In genomic region chr6:42704251-42704936, GRCh38 we compare ENCODE assay signal across 11 cellular contexts. TPM values are rescaled to one million over a fixed set of nuclear protein-coding genes. Genes with fewer than 3 reads are reported as not detected.
DNase-seq lines count a peak whose midpoint lies in the region; ATAC-seq, FAIRE-seq and TF ChIP-seq lines count a peak whose summit lies in the region.
"Had no signal": no experiment of that assay in that cellular context is flagged by ENCODE, and none has a peak within 500 bp of the region (broad histone marks: within the 10 kb centered on the region; RNA-seq: fewer than 3 reads in every experiment).

No MANE protein-coding gene starts in this region.

- peak overlapping the region; percentile 87 for H2AFZ ChIP-seq in HepG2 (ENCODE audit: low read length)

- POLR2A ChIA-PET in HepG2 (lab: Yijun Ruan, JAX) = interaction anchor here (1.2 to 1.5 kb wide), 4 partner anchors 12 to 78 kb away, joined by 4 to 5 read pairs (median 4); partner anchors contain the start of gene TBCC

- H3K27ac ChIP-seq in HepG2 (ENCODE audit: extremely low read length, insufficient read depth, low read length) (no peak overlapping the region), uterus (peak overlapping the region in 1 of 2 donors; percentile 23)

- TF ChIP-seq POLR2A in HepG2 (IDR thresholded peaks at IDR 0.05; ENCODE audit: insufficient read depth in 1 of 2, low read depth in 2 of 2, low read length in 2 of 2) = peak in 1 of 2 experiments; percentile 21; a peak in 1 of 4 replicates
- TF ChIP-seq POLR2A in uterus (IDR thresholded peaks at IDR 0.05) = no peak
- no peak for TF ChIP-seq POLR2A in erythroblast (IDR thresholded peaks at IDR 0.05; ENCODE audit: low read length)

- no peak for FAIRE-seq in HepG2 (lab: Jason Lieb, UNC)

- H3K79me2 ChIP-seq in HepG2 (ENCODE audit: insufficient read depth, low read length) = no peaks in the 10 kb centered on the region

- ATAC-seq in HepG2 (peak; percentile 67), HG02798 (IDR thresholded peaks at IDR 0.05; ENCODE audit: poor library complexity, unreplicated experiment) (no peak)

- H4K20me1 ChIP-seq in HepG2 (ENCODE audit: insufficient read depth, low read length) = no peaks in the 10 kb centered on the region

- H3K4me3 ChIP-seq in epithelial cell of esophagus (ENCODE audit: low read length) (no peak overlapping the region), HepG2 (replicated peaks in 1 of 3; ENCODE audit: insufficient read depth in 1 of 3, low read depth in 2 of 3, low read length in 3 of 3) (peak overlapping the region; percentile 47 to 70 (median 53)), uterus (peak overlapping the region; percentile 18 to 27)

- BruUV-seq in HepG2 (replicated peaks; lab: Mats Ljungman, UMichigan) = no TSS peak

- H3K4me1 ChIP-seq in HepG2 (ENCODE audit: insufficient read depth, low read length) = peaks cover 13% of the 10 kb centered on the region; the same call in 1 of the 2 replicates
- no peaks in the 10 kb centered on the region for H3K4me1 ChIP-seq in uterus

- intact Hi-C loops in HepG2 (cut with micrococcal nuclease; ENCODE audit: unreplicated experiment) = loop anchor here (1.0 kb wide), 1 partner anchor 37 kb away; no protein-coding TSS in a partner anchor
- intact Hi-C loops in uterus (cut with DNase I; ENCODE audit: low total_unique reads) = loop anchor here (10.0 kb wide), 1 partner anchor 820 kb away; no protein-coding TSS in a partner anchor

- TF ChIP-seq EP300 in HepG2 (IDR thresholded peaks at IDR 0.05; ENCODE audit: low read depth in 2 of 2, low read length in 2 of 2) (no peak), HepG2 (CRISPR knock-in tag; IDR thresholded peaks at IDR 0.05; ENCODE audit: borderline replicate concordance) (no peak)

- DNase-seq in DMS53 (lab: John Stamatoyannopoulos, UW) = peak; percentile 56
- no peak for DNase-seq in DMS53 treated with DMSO at 0.1 percent for 48 hours (lab: John Stamatoyannopoulos, UW; ENCODE audit: unreplicated experiment)
- DNase-seq in epithelial cell of esophagus (ENCODE audit: low read depth) = peak; percentile 9
- DNase-seq in HepG2 (ENCODE audit: low spot score) = peak; percentile 14
- peak; percentile 36 to 47 for DNase-seq in uterus
- no peak for DNase-seq in erythroblast (lab: John Stamatoyannopoulos, UW)
- no peak for DNase-seq in T-helper 2 cell
- DNase-seq: 8988T, DMS79 treated with DMSO at 0.1 percent for 48 hours had no signal

- in situ Hi-C loops in HepG2 (cut with HindIII; ENCODE audit: extremely low pct_ligation_motif_present, low pct_unique_long_range_greater_than_20kb) = no loop called here

- 34% methylated on average over 22 of the region's 24 CpGs for WGBS in HepG2 (ENCODE audit: low lambda C conversion rate)

- H3K36me3 ChIP-seq in HepG2 (replicated peaks in 1 of 2; ENCODE audit: control insufficient read depth in 1 of 2, insufficient read depth in 2 of 2, low read length in 2 of 2) (no peaks in the 10 kb centered on the region), uterus (no peaks in the 10 kb centered on the region)

- peak overlapping the region; percentile 88 for H3K4me2 ChIP-seq in HepG2 (ENCODE audit: low read depth, low read length)

- CTCF ChIA-PET in HepG2 (lab: Yijun Ruan, JAX; ENCODE audit: low intra/inter-chr PET ratio, low total read pairs) = no interaction called here

- TF ChIP-seq RAD21 in HepG2 (CRISPR knock-in tag; IDR thresholded peaks at IDR 0.05) = no peak

- no peak for TF ChIP-seq CTCF in epithelial cell of esophagus (IDR thresholded peaks at IDR 0.05; ENCODE audit: insufficient read depth, low read depth, low read length, missing control alignments)
- no peak for TF ChIP-seq CTCF in HepG2 (CRISPR knock-in tag; IDR thresholded peaks at IDR 0.05)
- TF ChIP-seq CTCF in uterus (IDR thresholded peaks at IDR 0.05) = no peak

- peak overlapping the region; percentile 19; the same call in 1 of the 2 replicates for H3K9ac ChIP-seq in HepG2 (ENCODE audit: insufficient read depth, low read depth, low read length)

- H3K27me3 ChIP-seq in HepG2 (ENCODE audit: control insufficient read depth in 1 of 2, insufficient read depth in 2 of 2, low read length in 2 of 2) (no peaks in the 10 kb centered on the region; a peak in 1 of 5 replicates), uterus (no peaks in the 10 kb centered on the region)

- H3K9me3 ChIP-seq in HepG2 (ENCODE audit: low read length) (no peaks in the 10 kb centered on the region), uterus (no peaks in the 10 kb centered on the region)

TF ChIP-seq in HepG2, 621 proteins besides CTCF, POLR2A, EP300 and RAD21 (continues in another document):
- TF ChIP-seq PAXIP1 (CRISPR knock-in tag; conservative IDR thresholded peaks at IDR 0.05) = no peak

RNA-seq across cellular contexts. Expression of gene PRPH2, which starts 18.0 kb away (rescaled TPM):
- 0.04 and 0.06 TPM in 2 replicates for total RNA-seq in HepG2 (2016; rRNA removed; fragmentation: Illumina TruSeq; extraction: Trizol)
- 0.10 TPM in 1 of 2 replicates, not detected in the other for total RNA-seq in HepG2 (2016; cell fraction: cytosol; rRNA removed; fragmentation: Illumina TruSeq; extraction: Trizol; ENCODE audit: low read depth)
- 0.04 TPM in 1 of 2 replicates, not detected in the other for total RNA-seq in HepG2 (2016; cell fraction: insoluble cytoplasmic fraction; rRNA removed; fragmentation: Illumina TruSeq; extraction: Trizol)
- total RNA-seq in HepG2 (2016; cell fraction: membrane; rRNA removed; fragmentation: Illumina TruSeq; extraction: Trizol) = 0.10 TPM in 1 of 2 replicates, not detected in the other
- not detected in 2 replicates for total RNA-seq in HepG2 (2016; cell fraction: nucleus; rRNA removed; fragmentation: Illumina TruSeq; extraction: Trizol)
- polyA plus RNA-seq in HepG2 (2011; rRNA removed) = 0.03 and 0.05 TPM in 2 replicates
- polyA plus RNA-seq in HepG2 (2011; cell fraction: cytosol; rRNA removed) = 0.05 TPM in 2 replicates
- 0.08 TPM in 1 of 2 replicates, not detected in the other for polyA plus RNA-seq in HepG2 (2011; cell fraction: nucleus; rRNA removed)
- polyA plus RNA-seq in HepG2 (2012) = not detected in 2 replicates
- polyA plus RNA-seq in HepG2 (2016; cell fraction: cytosol; fragmentation: Illumina TruSeq; extraction: Trizol; ENCODE audit: low read depth) = not detected in 2 replicates
- not detected in 2 replicates for polyA plus RNA-seq in HepG2 (2016; cell fraction: insoluble cytoplasmic fraction; fragmentation: Illumina TruSeq; extraction: Trizol; ENCODE audit: low read depth)
- polyA plus RNA-seq in HepG2 (2016; cell fraction: membrane; fragmentation: Illumina TruSeq; extraction: Trizol; ENCODE audit: low read depth) = not detected in 2 replicates
- not detected in 2 replicates for polyA plus RNA-seq in HepG2 (2016; cell fraction: nucleus; fragmentation: Illumina TruSeq; extraction: Trizol; ENCODE audit: insufficient read depth, low read depth)
- polyA minus RNA-seq in HepG2 (2011; rRNA and poly(A)+ RNA removed; ENCODE audit: low replicate concordance) = not detected in 2 replicates
- polyA minus RNA-seq in HepG2 (2011; cell fraction: cytosol; rRNA and poly(A)+ RNA removed) = not detected in 2 replicates
- 0.12 TPM in 1 of 2 replicates, not detected in the other for polyA minus RNA-seq in HepG2 (2011; cell fraction: nucleus; rRNA and poly(A)+ RNA removed)
- total RNA-seq in uterus = 1 to 10 TPM in 3 of 4 donors, not detected in 1; 2.0 to 7.0 (median 5.8) TPM
- total RNA-seq: activated T-helper 1 cell treated with anti-CD3 and anti-CD28 coated beads, Interleukin-12 subunit alpha, Interleukin-12 subunit beta, Interleukin-2, Interleukin-4 antibody, amounts not matched to agents 30 ng/mL and 10 ng/mL and 1 ng/mL, durations not matched to agents 14 hours and 24 hours and 36 hours had no signal

RNA-seq across cellular contexts. Expression of gene TBCC, which starts 41.5 kb away (rescaled TPM):
- total RNA-seq in HepG2 (2016; rRNA removed; fragmentation: Illumina TruSeq; extraction: Trizol) = 36.1 and 43.2 TPM in 2 replicates
- 13.4 and 14.0 TPM in 2 replicates for total RNA-seq in HepG2 (2016; cell fraction: cytosol; rRNA removed; fragmentation: Illumina TruSeq; extraction: Trizol; ENCODE audit: low read depth)
- 37.2 and 41.5 TPM in 2 replicates for total RNA-seq in HepG2 (2016; cell fraction: insoluble cytoplasmic fraction; rRNA removed; fragmentation: Illumina TruSeq; extraction: Trizol)
- 20.4 and 22.9 TPM in 2 replicates for total RNA-seq in HepG2 (2016; cell fraction: membrane; rRNA removed; fragmentation: Illumina TruSeq; extraction: Trizol)
- total RNA-seq in HepG2 (2016; cell fraction: nucleus; rRNA removed; fragmentation: Illumina TruSeq; extraction: Trizol) = 17.5 and 20.0 TPM in 2 replicates
- 14.8 and 18.0 TPM in 2 replicates for polyA plus RNA-seq in HepG2 (2011; rRNA removed)
- 14.9 and 15.6 TPM in 2 replicates for polyA plus RNA-seq in HepG2 (2011; cell fraction: cytosol; rRNA removed)
- polyA plus RNA-seq in HepG2 (2011; cell fraction: nucleus; rRNA removed) = 12.6 and 13.8 TPM in 2 replicates
- 12.0 and 15.3 TPM in 2 replicates for polyA plus RNA-seq in HepG2 (2012)
- 5.2 and 5.5 TPM in 2 replicates for polyA plus RNA-seq in HepG2 (2016; cell fraction: cytosol; fragmentation: Illumina TruSeq; extraction: Trizol; ENCODE audit: low read depth)
- polyA plus RNA-seq in HepG2 (2016; cell fraction: insoluble cytoplasmic fraction; fragmentation: Illumina TruSeq; extraction: Trizol; ENCODE audit: low read depth) = 26.8 and 28.7 TPM in 2 replicates
- polyA plus RNA-seq in HepG2 (2016; cell fraction: membrane; fragmentation: Illumina TruSeq; extraction: Trizol; ENCODE audit: low read depth) = 7.8 and 9.2 TPM in 2 replicates
- polyA plus RNA-seq in HepG2 (2016; cell fraction: nucleus; fragmentation: Illumina TruSeq; extraction: Trizol; ENCODE audit: insufficient read depth, low read depth) = 20.6 and 21.7 TPM in 2 replicates
- 10.7 and 14.8 TPM in 2 replicates for polyA minus RNA-seq in HepG2 (2011; rRNA and poly(A)+ RNA removed; ENCODE audit: low replicate concordance)
- polyA minus RNA-seq in HepG2 (2011; cell fraction: cytosol; rRNA and poly(A)+ RNA removed) = 8.2 and 9.3 TPM in 2 replicates
- 7.6 and 7.7 TPM in 2 replicates for polyA minus RNA-seq in HepG2 (2011; cell fraction: nucleus; rRNA and poly(A)+ RNA removed)
- 10 to 100 TPM in 3 of 4 donors, 1 to 10 TPM in 1; 7.9 to 48.7 (median 14.6) TPM for total RNA-seq in uterus

Comparison
In these comparisons a context has a peak if more than half of its experiments do, and no peak if none do; other contexts are left out.
1. DNase-seq: peak in DMS53 (single experiment), epithelial cell of esophagus (single experiment), HepG2 (single experiment) and uterus (2 of 2); none in DMS53 treated with DMSO at 0.1 percent for 48 hours (single experiment), erythroblast (0 of 2) and T-helper 2 cell (0 of 5).